ENCODE assay signal across 1 cellular context in the genomic region with DNA sequence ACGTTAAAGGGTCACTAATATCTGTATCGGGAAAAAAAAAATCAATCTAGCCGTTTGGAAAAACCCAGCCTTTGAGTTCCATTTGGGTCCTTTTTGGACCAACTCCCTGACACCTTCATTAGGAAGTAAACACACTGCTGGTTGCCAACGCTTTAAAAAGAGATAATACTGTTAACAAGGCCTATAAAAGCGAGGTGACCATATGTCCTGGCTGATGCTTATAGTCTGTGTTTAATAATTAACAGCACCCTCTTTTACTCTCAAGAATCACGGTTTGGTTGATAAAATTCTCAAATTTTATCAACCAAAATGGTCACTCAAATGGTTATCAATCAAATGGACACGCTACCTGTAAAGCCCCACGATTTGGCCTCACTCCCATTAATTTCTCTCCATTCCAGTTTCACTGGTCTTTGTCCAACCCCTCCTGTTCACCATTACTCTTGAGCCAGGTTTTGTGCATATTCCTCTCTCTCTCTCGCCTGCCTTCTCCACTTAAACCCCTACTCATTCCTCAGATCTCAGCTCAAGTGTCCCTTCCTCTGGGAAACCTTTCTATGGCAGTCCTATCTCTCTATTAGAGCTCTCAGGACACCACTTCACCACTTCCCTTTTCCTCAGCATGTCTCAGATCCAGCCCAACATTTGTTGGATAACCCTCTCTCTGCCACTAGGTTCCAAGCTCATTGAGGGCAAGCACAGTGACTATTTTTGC.
TF ChIP-seq lines count a peak whose summit lies in the region.

No MANE protein-coding gene starts in this region.

TF ChIP-seq in GM12878, 131 proteins besides CTCF, POLR2A, EP300 and RAD21 (continued from another document):
- TF ChIP-seq, protein P1, sequence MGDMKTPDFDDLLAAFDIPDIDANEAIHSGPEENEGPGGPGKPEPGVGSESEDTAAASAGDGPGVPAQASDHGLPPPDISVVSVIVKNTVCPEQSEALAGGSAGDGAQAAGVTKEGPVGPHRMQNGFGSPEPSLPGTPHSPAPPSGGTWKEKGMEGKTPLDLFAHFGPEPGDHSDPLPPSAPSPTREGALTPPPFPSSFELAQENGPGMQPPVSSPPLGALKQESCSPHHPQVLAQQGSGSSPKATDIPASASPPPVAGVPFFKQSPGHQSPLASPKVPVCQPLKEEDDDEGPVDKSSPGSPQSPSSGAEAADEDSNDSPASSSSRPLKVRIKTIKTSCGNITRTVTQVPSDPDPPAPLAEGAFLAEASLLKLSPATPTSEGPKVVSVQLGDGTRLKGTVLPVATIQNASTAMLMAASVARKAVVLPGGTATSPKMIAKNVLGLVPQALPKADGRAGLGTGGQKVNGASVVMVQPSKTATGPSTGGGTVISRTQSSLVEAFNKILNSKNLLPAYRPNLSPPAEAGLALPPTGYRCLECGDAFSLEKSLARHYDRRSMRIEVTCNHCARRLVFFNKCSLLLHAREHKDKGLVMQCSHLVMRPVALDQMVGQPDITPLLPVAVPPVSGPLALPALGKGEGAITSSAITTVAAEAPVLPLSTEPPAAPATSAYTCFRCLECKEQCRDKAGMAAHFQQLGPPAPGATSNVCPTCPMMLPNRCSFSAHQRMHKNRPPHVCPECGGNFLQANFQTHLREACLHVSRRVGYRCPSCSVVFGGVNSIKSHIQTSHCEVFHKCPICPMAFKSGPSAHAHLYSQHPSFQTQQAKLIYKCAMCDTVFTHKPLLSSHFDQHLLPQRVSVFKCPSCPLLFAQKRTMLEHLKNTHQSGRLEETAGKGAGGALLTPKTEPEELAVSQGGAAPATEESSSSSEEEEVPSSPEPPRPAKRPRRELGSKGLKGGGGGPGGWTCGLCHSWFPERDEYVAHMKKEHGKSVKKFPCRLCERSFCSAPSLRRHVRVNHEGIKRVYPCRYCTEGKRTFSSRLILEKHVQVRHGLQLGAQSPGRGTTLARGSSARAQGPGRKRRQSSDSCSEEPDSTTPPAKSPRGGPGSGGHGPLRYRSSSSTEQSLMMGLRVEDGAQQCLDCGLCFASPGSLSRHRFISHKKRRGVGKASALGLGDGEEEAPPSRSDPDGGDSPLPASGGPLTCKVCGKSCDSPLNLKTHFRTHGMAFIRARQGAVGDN (IDR thresholded peaks at IDR 0.05): no peak
- TF ChIP-seq IRF4 (IDR thresholded peaks at IDR 0.05; ENCODE audit: low read depth, low read length) (no peak), BCL11A (IDR thresholded peaks at IDR 0.05; ENCODE audit: low read depth, low read length) (no peak), PML (IDR thresholded peaks at IDR 0.05; ENCODE audit: low read length) (no peak), CBX5 (IDR thresholded peaks at IDR 0.05; ENCODE audit: low read depth) (no peak), BHLHE40 (IDR thresholded peaks at IDR 0.05; ENCODE audit: borderline replicate concordance in 1 of 2, low read depth in 2 of 2, low read length in 1 of 2) (no peak), SMAD1 (IDR thresholded peaks at IDR 0.05; ENCODE audit: low read depth, partially characterized antibody) (no peak), TCF3 (IDR thresholded peaks at IDR 0.05; ENCODE audit: borderline replicate concordance, insufficient read depth, low read depth, low read length) (no peak), EZH2 (IDR thresholded peaks at IDR 0.05; ENCODE audit: borderline replicate concordance, control insufficient read depth, low read depth, low read length) (no peak), MXI1 (IDR thresholded peaks at IDR 0.05; ENCODE audit: low read depth, low read length) (peak; percentile 37; the same call in 1 of the 2 replicates), CHD4 (IDR thresholded peaks at IDR 0.05) (no peak)
- TF ChIP-seq, protein P2, sequence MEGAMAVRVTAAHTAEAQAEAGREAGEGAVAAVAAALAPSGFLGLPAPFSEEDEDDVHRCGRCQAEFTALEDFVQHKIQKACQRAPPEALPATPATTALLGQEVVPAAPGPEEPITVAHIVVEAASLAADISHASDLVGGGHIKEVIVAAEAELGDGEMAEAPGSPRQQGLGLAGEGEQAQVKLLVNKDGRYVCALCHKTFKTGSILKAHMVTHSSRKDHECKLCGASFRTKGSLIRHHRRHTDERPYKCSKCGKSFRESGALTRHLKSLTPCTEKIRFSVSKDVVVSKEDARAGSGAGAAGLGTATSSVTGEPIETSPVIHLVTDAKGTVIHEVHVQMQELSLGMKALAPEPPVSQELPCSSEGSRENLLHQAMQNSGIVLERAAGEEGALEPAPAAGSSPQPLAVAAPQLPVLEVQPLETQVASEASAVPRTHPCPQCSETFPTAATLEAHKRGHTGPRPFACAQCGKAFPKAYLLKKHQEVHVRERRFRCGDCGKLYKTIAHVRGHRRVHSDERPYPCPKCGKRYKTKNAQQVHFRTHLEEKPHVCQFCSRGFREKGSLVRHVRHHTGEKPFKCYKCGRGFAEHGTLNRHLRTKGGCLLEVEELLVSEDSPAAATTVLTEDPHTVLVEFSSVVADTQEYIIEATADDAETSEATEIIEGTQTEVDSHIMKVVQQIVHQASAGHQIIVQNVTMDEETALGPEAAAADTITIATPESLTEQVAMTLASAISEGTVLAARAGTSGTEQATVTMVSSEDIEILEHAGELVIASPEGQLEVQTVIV (IDR thresholded peaks at IDR 0.05; ENCODE audit: borderline replicate concordance, partially characterized antibody): no peak
TF ChIP-seq in GM12878: peak in this region for 11.
